ENCODE assay signal across 5 cellular contexts in genomic region chr18:137327-137726, GRCh38.
"Had no signal": no experiment of that assay in that cellular context is flagged by ENCODE, and none has a peak within 500 bp of the region (broad histone marks: within the 10 kb centered on the region; RNA-seq: fewer than 3 reads in every experiment).

No MANE protein-coding gene starts in this region.

- H3K4me2 ChIP-seq: GM23338 had no signal

- H3K27ac Mint-ChIP-seq: GM23338, H9 had no signal

- DNase-seq: H9, HCEC 1CT, IMR-90, KBM-7 had no signal

- ATAC-seq: GM23338 had no signal

- H3K4me3 ChIP-seq: GM23338 had no signal

- H2AFZ ChIP-seq: GM23338 had no signal

- H3K4me1 Mint-ChIP-seq: GM23338 had no signal

- H3K4me3 Mint-ChIP-seq: GM23338, H9 had no signal
